1 cellular context compared by ENCODE assay signal in the genomic region with DNA sequence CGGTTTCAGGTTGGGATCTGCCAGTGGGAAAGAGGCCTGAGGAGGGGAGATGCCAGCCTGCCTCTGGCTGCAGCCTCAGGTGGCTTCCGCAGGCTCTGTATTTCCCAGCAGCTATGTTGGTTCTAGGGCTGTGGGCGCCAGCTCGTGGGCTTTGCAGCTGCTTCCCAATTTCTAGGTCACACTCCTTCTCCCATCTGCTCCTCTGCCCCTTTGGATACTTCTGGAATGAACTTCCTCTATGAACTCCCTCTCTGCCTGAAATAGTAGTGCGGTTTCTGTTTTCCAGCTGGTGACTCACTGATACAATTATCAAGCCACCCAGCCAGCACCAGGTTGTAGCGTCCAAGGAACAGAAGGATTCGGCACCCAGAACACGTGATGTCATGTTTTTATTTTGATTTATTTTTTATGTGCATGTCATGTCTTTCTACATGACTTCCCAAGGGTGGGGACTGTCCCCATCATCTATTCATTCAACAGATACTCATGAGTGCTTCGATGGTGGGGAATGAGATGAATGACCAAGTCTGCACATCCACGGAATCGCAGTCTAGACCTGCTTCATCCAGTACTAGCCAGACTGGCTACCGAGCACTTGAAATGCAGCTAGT.
TF ChIP-seq lines count a peak whose summit lies in the region.

No MANE protein-coding gene starts in this region.

TF ChIP-seq in K562, 482 proteins besides CTCF, POLR2A, EP300 and RAD21 (continued from another document and continues in another):
- TF ChIP-seq, protein P1, sequence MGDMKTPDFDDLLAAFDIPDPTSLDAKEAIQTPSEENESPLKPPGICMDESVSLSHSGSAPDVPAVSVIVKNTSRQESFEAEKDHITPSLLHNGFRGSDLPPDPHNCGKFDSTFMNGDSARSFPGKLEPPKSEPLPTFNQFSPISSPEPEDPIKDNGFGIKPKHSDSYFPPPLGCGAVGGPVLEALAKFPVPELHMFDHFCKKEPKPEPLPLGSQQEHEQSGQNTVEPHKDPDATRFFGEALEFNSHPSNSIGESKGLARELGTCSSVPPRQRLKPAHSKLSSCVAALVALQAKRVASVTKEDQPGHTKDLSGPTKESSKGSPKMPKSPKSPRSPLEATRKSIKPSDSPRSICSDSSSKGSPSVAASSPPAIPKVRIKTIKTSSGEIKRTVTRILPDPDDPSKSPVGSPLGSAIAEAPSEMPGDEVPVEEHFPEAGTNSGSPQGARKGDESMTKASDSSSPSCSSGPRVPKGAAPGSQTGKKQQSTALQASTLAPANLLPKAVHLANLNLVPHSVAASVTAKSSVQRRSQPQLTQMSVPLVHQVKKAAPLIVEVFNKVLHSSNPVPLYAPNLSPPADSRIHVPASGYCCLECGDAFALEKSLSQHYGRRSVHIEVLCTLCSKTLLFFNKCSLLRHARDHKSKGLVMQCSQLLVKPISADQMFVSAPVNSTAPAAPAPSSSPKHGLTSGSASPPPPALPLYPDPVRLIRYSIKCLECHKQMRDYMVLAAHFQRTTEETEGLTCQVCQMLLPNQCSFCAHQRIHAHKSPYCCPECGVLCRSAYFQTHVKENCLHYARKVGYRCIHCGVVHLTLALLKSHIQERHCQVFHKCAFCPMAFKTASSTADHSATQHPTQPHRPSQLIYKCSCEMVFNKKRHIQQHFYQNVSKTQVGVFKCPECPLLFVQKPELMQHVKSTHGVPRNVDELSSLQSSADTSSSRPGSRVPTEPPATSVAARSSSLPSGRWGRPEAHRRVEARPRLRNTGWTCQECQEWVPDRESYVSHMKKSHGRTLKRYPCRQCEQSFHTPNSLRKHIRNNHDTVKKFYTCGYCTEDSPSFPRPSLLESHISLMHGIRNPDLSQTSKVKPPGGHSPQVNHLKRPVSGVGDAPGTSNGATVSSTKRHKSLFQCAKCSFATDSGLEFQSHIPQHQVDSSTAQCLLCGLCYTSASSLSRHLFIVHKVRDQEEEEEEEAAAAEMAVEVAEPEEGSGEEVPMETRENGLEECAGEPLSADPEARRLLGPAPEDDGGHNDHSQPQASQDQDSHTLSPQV (IDR thresholded peaks at IDR 0.05) = peak; percentile 67
- peak; percentile 83 for TF ChIP-seq ZNF766 (CRISPR knock-in tag; conservative IDR thresholded peaks at IDR 0.05)
- TF ChIP-seq, protein P2, sequence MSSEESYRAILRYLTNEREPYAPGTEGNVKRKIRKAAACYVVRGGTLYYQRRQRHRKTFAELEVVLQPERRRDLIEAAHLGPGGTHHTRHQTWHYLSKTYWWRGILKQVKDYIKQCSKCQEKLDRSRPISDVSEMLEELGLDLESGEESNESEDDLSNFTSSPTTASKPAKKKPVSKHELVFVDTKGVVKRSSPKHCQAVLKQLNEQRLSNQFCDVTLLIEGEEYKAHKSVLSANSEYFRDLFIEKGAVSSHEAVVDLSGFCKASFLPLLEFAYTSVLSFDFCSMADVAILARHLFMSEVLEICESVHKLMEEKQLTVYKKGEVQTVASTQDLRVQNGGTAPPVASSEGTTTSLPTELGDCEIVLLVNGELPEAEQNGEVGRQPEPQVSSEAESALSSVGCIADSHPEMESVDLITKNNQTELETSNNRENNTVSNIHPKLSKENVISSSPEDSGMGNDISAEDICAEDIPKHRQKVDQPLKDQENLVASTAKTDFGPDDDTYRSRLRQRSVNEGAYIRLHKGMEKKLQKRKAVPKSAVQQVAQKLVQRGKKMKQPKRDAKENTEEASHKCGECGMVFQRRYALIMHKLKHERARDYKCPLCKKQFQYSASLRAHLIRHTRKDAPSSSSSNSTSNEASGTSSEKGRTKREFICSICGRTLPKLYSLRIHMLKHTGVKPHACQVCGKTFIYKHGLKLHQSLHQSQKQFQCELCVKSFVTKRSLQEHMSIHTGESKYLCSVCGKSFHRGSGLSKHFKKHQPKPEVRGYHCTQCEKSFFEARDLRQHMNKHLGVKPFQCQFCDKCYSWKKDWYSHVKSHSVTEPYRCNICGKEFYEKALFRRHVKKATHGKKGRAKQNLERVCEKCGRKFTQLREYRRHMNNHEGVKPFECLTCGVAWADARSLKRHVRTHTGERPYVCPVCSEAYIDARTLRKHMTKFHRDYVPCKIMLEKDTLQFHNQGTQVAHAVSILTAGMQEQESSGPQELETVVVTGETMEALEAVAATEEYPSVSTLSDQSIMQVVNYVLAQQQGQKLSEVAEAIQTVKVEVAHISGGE (CRISPR knock-in tag; IDR thresholded peaks at IDR 0.05) = peak in 1 of 3 experiments; percentile 54; a peak in 2 of 6 replicates
- TF ChIP-seq SOX6 (IDR thresholded peaks at IDR 0.05) = peak; percentile 90
- no peak for TF ChIP-seq CREBBP (IDR thresholded peaks at IDR 0.05; ENCODE audit: low read depth, low read length)
- TF ChIP-seq NFXL1 (CRISPR knock-in tag; IDR thresholded peaks at IDR 0.05) = no peak
- TF ChIP-seq, protein P3, sequence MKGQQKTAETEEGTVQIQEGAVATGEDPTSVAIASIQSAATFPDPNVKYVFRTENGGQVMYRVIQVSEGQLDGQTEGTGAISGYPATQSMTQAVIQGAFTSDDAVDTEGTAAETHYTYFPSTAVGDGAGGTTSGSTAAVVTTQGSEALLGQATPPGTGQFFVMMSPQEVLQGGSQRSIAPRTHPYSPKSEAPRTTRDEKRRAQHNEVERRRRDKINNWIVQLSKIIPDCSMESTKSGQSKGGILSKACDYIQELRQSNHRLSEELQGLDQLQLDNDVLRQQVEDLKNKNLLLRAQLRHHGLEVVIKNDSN (CRISPR knock-in tag; IDR thresholded peaks at IDR 0.05) = peak; percentile 87
- no peak for TF ChIP-seq ERF (CRISPR knock-in tag; IDR thresholded peaks at IDR 0.05)
- no peak for TF ChIP-seq ZNF23 (CRISPR knock-in tag; IDR thresholded peaks at IDR 0.05)
- no peak for TF ChIP-seq FIP1L1 (IDR thresholded peaks at IDR 0.05; ENCODE audit: low read depth, low read length, poor library complexity, severe bottlenecking)
- no peak for TF ChIP-seq STAT5B (CRISPR knock-in tag; IDR thresholded peaks at IDR 0.05)
- TF ChIP-seq CAMTA2 (CRISPR knock-in tag; conservative IDR thresholded peaks at IDR 0.05) = no peak
- TF ChIP-seq, protein P4, sequence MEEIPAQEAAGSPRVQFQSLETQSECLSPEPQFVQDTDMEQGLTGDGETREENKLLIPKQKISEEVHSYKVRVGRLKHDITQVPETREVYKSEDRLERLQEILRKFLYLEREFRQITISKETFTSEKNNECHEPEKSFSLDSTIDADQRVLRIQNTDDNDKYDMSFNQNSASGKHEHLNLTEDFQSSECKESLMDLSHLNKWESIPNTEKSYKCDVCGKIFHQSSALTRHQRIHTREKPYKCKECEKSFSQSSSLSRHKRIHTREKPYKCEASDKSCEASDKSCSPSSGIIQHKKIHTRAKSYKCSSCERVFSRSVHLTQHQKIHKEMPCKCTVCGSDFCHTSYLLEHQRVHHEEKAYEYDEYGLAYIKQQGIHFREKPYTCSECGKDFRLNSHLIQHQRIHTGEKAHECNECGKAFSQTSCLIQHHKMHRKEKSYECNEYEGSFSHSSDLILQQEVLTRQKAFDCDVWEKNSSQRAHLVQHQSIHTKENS (CRISPR knock-in tag; IDR thresholded peaks at IDR 0.05) = no peak
- peak; percentile 76 for TF ChIP-seq NCOA1 (IDR thresholded peaks at IDR 0.05; ENCODE audit: low read depth)
- TF ChIP-seq, protein P5, sequence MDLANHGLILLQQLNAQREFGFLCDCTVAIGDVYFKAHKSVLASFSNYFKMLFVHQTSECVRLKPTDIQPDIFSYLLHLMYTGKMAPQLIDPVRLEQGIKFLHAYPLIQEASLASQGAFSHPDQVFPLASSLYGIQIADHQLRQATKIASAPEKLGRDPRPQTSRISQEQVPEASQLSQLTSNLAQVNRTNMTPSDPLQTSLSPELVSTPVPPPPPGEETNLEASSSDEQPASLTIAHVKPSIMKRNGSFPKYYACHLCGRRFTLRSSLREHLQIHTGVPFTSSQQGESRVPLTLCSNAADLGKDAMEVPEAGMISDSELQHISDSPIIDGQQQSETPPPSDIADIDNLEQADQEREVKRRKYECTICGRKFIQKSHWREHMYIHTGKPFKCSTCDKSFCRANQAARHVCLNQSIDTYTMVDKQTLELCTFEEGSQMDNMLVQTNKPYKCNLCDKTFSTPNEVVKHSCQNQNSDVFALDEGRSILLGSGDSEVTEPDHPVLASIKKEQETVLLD (IDR thresholded peaks at IDR 0.05) = peak; percentile 37; the same call in 1 of the 2 replicates
- peak; percentile 96 for TF ChIP-seq TEAD4 (IDR thresholded peaks at IDR 0.05; ENCODE audit: low read length)
- no peak for TF ChIP-seq TEAD4 (CRISPR knock-in tag; IDR thresholded peaks at IDR 0.05; ENCODE audit: borderline replicate concordance)
- peak; percentile 91 for TF ChIP-seq MEF2D (tag; conservative IDR thresholded peaks at IDR 0.05; ENCODE audit: low read depth)
- TF ChIP-seq CREM (IDR thresholded peaks at IDR 0.05; ENCODE audit: low read depth) = 0 out of 2 replicates have a peak, but pooled peaks have one; percentile 50
- peak in 1 of 2 experiments; percentile 72; a peak in 1 of 4 replicates for TF ChIP-seq ARNT (IDR thresholded peaks at IDR 0.05)
- no peak for TF ChIP-seq IFI16 (CRISPR knock-in tag; IDR thresholded peaks at IDR 0.05)
- TF ChIP-seq, protein P6, sequence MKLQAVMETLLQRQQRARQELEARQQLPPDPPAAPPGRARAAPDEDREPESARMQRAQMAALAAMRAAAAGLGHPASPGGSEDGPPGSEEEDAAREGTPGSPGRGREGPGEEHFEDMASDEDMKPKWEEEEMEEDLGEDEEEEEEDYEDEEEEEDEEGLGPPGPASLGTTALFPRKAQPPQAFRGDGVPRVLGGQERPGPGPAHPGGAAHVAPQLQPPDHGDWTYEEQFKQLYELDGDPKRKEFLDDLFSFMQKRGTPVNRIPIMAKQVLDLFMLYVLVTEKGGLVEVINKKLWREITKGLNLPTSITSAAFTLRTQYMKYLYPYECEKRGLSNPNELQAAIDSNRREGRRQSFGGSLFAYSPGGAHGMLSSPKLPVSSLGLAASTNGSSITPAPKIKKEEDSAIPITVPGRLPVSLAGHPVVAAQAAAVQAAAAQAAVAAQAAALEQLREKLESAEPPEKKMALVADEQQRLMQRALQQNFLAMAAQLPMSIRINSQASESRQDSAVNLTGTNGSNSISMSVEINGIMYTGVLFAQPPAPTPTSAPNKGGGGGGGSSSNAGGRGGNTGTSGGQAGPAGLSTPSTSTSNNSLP (IDR thresholded peaks at IDR 0.05; ENCODE audit: borderline replicate concordance, low read depth, low read length) = peak; percentile 53; the same call in 1 of the 2 replicates
- TF ChIP-seq NBN (IDR thresholded peaks at IDR 0.05; ENCODE audit: low read depth) = peak; percentile 84; the same call in 1 of the 2 replicates
- TF ChIP-seq NR3C1 (CRISPR knock-in tag; IDR thresholded peaks at IDR 0.05) = no peak
- TF ChIP-seq RUNX1 (IDR thresholded peaks at IDR 0.05; ENCODE audit: low read depth) = peak; percentile 54; the same call in 1 of the 2 replicates
- no peak for TF ChIP-seq ZNF551 (CRISPR knock-in tag; IDR thresholded peaks at IDR 0.05)
- peak; percentile 92 for TF ChIP-seq CXXC5 (CRISPR knock-in tag; IDR thresholded peaks at IDR 0.05)
- TF ChIP-seq EP400 (IDR thresholded peaks at IDR 0.05) = peak; percentile 70
- peak; percentile 80; the same call in 1 of the 2 replicates for TF ChIP-seq SMARCC2 (IDR thresholded peaks at IDR 0.05; ENCODE audit: low read depth)
- TF ChIP-seq TARDBP (IDR thresholded peaks at IDR 0.05) = peak; percentile 42; the same call in 1 of the 2 replicates
- peak; percentile 82 for TF ChIP-seq CC2D1A (IDR thresholded peaks at IDR 0.05)
- TF ChIP-seq NRF1 (conservative IDR thresholded peaks at IDR 0.05 in 1 of 2, IDR thresholded peaks at IDR 0.05 in 1 of 2) = peak in 1 of 2 experiments; percentile 14; a peak in 1 of 4 replicates
- TF ChIP-seq EZH2 (IDR thresholded peaks at IDR 0.05; ENCODE audit: borderline replicate concordance, low read depth, low read length) = no peak
- TF ChIP-seq, protein P7, sequence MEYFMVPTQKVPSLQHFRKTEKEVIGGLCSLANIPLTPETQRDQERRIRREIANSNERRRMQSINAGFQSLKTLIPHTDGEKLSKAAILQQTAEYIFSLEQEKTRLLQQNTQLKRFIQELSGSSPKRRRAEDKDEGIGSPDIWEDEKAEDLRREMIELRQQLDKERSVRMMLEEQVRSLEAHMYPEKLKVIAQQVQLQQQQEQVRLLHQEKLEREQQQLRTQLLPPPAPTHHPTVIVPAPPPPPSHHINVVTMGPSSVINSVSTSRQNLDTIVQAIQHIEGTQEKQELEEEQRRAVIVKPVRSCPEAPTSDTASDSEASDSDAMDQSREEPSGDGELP (CRISPR knock-in tag; IDR thresholded peaks at IDR 0.05; ENCODE audit: borderline replicate concordance) = peak; percentile 60; the same call in 1 of the 2 replicates
- no peak for TF ChIP-seq TCFL5 (CRISPR knock-in tag; conservative IDR thresholded peaks at IDR 0.05)
- no peak for TF ChIP-seq SMARCB1 (IDR thresholded peaks at IDR 0.05; ENCODE audit: insufficient read length, low read depth)
- TF ChIP-seq ZKSCAN1 (IDR thresholded peaks at IDR 0.05; ENCODE audit: low read depth, low read length) = 0 out of 2 replicates have a peak, but pooled peaks have one; percentile 54
- peak; percentile 77; the same call in 1 of the 2 replicates for TF ChIP-seq L3MBTL2 (IDR thresholded peaks at IDR 0.05)
- TF ChIP-seq, protein P8, sequence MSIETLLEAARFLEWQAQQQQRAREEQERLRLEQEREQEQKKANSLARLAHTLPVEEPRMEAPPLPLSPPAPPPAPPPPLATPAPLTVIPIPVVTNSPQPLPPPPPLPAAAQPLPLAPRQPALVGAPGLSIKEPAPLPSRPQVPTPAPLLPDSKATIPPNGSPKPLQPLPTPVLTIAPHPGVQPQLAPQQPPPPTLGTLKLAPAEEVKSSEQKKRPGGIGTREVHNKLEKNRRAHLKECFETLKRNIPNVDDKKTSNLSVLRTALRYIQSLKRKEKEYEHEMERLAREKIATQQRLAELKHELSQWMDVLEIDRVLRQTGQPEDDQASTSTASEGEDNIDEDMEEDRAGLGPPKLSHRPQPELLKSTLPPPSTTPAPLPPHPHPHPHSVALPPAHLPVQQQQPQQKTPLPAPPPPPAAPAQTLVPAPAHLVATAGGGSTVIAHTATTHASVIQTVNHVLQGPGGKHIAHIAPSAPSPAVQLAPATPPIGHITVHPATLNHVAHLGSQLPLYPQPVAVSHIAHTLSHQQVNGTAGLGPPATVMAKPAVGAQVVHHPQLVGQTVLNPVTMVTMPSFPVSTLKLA (conservative IDR thresholded peaks at IDR 0.05) = peak; percentile 78 to 88
- peak; percentile 96 for TF ChIP-seq SMARCA4 (IDR thresholded peaks at IDR 0.05)
- TF ChIP-seq MTF1 (CRISPR knock-in tag; IDR thresholded peaks at IDR 0.05; ENCODE audit: borderline replicate concordance) = no peak
- peak; percentile 62 for TF ChIP-seq CCNT2 (IDR thresholded peaks at IDR 0.05; ENCODE audit: borderline replicate concordance, extremely low read depth, insufficient read length, low read depth, low read length)
- TF ChIP-seq, protein P9, sequence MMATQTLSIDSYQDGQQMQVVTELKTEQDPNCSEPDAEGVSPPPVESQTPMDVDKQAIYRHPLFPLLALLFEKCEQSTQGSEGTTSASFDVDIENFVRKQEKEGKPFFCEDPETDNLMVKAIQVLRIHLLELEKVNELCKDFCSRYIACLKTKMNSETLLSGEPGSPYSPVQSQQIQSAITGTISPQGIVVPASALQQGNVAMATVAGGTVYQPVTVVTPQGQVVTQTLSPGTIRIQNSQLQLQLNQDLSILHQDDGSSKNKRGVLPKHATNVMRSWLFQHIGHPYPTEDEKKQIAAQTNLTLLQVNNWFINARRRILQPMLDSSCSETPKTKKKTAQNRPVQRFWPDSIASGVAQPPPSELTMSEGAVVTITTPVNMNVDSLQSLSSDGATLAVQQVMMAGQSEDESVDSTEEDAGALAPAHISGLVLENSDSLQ (IDR thresholded peaks at IDR 0.05) = peak; percentile 74
- TF ChIP-seq CTBP1 (IDR thresholded peaks at IDR 0.05; ENCODE audit: borderline replicate concordance) = peak; percentile 78
